In genomic region chr7:97179454-97180104, GRCh38 we compare ENCODE assay signal across 8 cellular contexts.
DNase-seq lines count a peak whose midpoint lies in the region; ATAC-seq, FAIRE-seq and TF ChIP-seq lines count a peak whose summit lies in the region.

No MANE protein-coding gene starts in this region.

- DNase-seq in GM12865 (ENCODE audit: low read depth) (peak; percentile 66), NCI-H2171 (lab: John Stamatoyannopoulos, UW) (peak; percentile 25), epidermal melanocyte (ENCODE audit: insufficient read length, low spot score) (peak; percentile 57), mucosa of gallbladder (ENCODE audit: low spot score) (peak; percentile 23), superior temporal gyrus (ENCODE audit: extremely low spot score) (peak; percentile 81)
- DNase-seq in activated CD4-positive, CD25-positive, alpha-beta regulatory T cell treated with anti-CD3 and anti-CD28 coated beads, Interleukin-2, amount 50 U/mL, for 16 hours (ENCODE audit: low read depth, low spot score): peak; percentile 12

- no peak overlapping the region for H3K4me3 ChIP-seq in GM12865 (ENCODE audit: low read depth, low read length)

- ATAC-seq in HG02884 (IDR thresholded peaks at IDR 0.05; ENCODE audit: unreplicated experiment): peak; percentile 80

- peak; percentile 80 for TF ChIP-seq CTCF in GM12865 (IDR thresholded peaks at IDR 0.05; ENCODE audit: insufficient read depth, low read depth, low read length, missing control alignments)

- FAIRE-seq in A204.1 (lab: Jason Lieb, UNC): peak; percentile 93

Comparison
In these comparisons a context has a peak if more than half of its experiments do, and no peak if none do; other contexts are left out.
1. DNase-seq: peak in every context shown above with its lines; median percentile 81 in superior temporal gyrus; 66 in GM12865; 57 in epidermal melanocyte; 25 in NCI-H2171; 23 in mucosa of gallbladder; 12 in activated CD4-positive, CD25-positive, alpha-beta regulatory T cell treated with anti-CD3 and anti-CD28 coated beads, Interleukin-2, amount 50 U/mL, for 16 hours.